2 cellular contexts compared by ENCODE assay signal in genomic region chr7:18494821-18495408, GRCh38.
TF ChIP-seq lines count a peak whose summit lies in the region.

No MANE protein-coding gene starts in this region.

TF ChIP-seq in SK-N-SH, 30 proteins besides CTCF, POLR2A, EP300 and RAD21:
- TF ChIP-seq, protein P1, sequence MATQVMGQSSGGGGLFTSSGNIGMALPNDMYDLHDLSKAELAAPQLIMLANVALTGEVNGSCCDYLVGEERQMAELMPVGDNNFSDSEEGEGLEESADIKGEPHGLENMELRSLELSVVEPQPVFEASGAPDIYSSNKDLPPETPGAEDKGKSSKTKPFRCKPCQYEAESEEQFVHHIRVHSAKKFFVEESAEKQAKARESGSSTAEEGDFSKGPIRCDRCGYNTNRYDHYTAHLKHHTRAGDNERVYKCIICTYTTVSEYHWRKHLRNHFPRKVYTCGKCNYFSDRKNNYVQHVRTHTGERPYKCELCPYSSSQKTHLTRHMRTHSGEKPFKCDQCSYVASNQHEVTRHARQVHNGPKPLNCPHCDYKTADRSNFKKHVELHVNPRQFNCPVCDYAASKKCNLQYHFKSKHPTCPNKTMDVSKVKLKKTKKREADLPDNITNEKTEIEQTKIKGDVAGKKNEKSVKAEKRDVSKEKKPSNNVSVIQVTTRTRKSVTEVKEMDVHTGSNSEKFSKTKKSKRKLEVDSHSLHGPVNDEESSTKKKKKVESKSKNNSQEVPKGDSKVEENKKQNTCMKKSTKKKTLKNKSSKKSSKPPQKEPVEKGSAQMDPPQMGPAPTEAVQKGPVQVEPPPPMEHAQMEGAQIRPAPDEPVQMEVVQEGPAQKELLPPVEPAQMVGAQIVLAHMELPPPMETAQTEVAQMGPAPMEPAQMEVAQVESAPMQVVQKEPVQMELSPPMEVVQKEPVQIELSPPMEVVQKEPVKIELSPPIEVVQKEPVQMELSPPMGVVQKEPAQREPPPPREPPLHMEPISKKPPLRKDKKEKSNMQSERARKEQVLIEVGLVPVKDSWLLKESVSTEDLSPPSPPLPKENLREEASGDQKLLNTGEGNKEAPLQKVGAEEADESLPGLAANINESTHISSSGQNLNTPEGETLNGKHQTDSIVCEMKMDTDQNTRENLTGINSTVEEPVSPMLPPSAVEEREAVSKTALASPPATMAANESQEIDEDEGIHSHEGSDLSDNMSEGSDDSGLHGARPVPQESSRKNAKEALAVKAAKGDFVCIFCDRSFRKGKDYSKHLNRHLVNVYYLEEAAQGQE (IDR thresholded peaks at IDR 0.05; ENCODE audit: low read depth, low read length), result no peak
- TF ChIP-seq, protein P2, sequence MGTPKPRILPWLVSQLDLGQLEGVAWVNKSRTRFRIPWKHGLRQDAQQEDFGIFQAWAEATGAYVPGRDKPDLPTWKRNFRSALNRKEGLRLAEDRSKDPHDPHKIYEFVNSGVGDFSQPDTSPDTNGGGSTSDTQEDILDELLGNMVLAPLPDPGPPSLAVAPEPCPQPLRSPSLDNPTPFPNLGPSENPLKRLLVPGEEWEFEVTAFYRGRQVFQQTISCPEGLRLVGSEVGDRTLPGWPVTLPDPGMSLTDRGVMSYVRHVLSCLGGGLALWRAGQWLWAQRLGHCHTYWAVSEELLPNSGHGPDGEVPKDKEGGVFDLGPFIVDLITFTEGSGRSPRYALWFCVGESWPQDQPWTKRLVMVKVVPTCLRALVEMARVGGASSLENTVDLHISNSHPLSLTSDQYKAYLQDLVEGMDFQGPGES (IDR thresholded peaks at IDR 0.05; ENCODE audit: low read depth, low read length), result no peak
- TF ChIP-seq, protein P3, sequence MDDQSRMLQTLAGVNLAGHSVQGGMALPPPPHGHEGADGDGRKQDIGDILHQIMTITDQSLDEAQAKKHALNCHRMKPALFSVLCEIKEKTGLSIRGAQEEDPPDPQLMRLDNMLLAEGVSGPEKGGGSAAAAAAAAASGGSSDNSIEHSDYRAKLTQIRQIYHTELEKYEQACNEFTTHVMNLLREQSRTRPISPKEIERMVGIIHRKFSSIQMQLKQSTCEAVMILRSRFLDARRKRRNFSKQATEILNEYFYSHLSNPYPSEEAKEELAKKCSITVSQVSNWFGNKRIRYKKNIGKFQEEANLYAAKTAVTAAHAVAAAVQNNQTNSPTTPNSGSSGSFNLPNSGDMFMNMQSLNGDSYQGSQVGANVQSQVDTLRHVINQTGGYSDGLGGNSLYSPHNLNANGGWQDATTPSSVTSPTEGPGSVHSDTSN (IDR thresholded peaks at IDR 0.05), result no peak
- TF ChIP-seq FOXJ3 (CRISPR knock-in tag; IDR thresholded peaks at IDR 0.05), result no peak
- TF ChIP-seq, protein P4, sequence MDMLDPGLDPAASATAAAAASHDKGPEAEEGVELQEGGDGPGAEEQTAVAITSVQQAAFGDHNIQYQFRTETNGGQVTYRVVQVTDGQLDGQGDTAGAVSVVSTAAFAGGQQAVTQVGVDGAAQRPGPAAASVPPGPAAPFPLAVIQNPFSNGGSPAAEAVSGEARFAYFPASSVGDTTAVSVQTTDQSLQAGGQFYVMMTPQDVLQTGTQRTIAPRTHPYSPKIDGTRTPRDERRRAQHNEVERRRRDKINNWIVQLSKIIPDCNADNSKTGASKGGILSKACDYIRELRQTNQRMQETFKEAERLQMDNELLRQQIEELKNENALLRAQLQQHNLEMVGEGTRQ (IDR thresholded peaks at IDR 0.05; ENCODE audit: borderline replicate concordance, low read depth, low read length), result no peak
- no peak for TF ChIP-seq JUND (IDR thresholded peaks at IDR 0.05)
- TF ChIP-seq RFX5 (IDR thresholded peaks at IDR 0.05; ENCODE audit: low read length), result no peak
- TF ChIP-seq ZBTB33 (IDR thresholded peaks at IDR 0.05; ENCODE audit: borderline replicate concordance, low read depth), result no peak
- TF ChIP-seq MXI1 (IDR thresholded peaks at IDR 0.05; ENCODE audit: low read depth, low read length), result no peak
- TF ChIP-seq POLR2AphosphoS5 (IDR thresholded peaks at IDR 0.05; ENCODE audit: low read depth, low read length), result no peak
- no peak for TF ChIP-seq FOXM1 (IDR thresholded peaks at IDR 0.05; ENCODE audit: low read depth)
- TF ChIP-seq, protein P5, sequence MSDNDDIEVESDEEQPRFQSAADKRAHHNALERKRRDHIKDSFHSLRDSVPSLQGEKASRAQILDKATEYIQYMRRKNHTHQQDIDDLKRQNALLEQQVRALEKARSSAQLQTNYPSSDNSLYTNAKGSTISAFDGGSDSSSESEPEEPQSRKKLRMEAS (IDR thresholded peaks at IDR 0.05; ENCODE audit: low read depth), result no peak
- TF ChIP-seq, protein P6, sequence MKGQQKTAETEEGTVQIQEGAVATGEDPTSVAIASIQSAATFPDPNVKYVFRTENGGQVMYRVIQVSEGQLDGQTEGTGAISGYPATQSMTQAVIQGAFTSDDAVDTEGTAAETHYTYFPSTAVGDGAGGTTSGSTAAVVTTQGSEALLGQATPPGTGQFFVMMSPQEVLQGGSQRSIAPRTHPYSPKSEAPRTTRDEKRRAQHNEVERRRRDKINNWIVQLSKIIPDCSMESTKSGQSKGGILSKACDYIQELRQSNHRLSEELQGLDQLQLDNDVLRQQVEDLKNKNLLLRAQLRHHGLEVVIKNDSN (IDR thresholded peaks at IDR 0.05; ENCODE audit: borderline replicate concordance, low read depth), result no peak
- TF ChIP-seq MEF2A (IDR thresholded peaks at IDR 0.05; ENCODE audit: borderline replicate concordance, low read depth), result no peak
- TF ChIP-seq YY1 (IDR thresholded peaks at IDR 0.05; ENCODE audit: low read depth), result no peak
- TF ChIP-seq CHD2 (IDR thresholded peaks at IDR 0.05; ENCODE audit: low read length, partially characterized antibody), result no peak

TF ChIP-seq in HepG2, 621 proteins besides CTCF, POLR2A, EP300 and RAD21:
- TF ChIP-seq, protein P7, sequence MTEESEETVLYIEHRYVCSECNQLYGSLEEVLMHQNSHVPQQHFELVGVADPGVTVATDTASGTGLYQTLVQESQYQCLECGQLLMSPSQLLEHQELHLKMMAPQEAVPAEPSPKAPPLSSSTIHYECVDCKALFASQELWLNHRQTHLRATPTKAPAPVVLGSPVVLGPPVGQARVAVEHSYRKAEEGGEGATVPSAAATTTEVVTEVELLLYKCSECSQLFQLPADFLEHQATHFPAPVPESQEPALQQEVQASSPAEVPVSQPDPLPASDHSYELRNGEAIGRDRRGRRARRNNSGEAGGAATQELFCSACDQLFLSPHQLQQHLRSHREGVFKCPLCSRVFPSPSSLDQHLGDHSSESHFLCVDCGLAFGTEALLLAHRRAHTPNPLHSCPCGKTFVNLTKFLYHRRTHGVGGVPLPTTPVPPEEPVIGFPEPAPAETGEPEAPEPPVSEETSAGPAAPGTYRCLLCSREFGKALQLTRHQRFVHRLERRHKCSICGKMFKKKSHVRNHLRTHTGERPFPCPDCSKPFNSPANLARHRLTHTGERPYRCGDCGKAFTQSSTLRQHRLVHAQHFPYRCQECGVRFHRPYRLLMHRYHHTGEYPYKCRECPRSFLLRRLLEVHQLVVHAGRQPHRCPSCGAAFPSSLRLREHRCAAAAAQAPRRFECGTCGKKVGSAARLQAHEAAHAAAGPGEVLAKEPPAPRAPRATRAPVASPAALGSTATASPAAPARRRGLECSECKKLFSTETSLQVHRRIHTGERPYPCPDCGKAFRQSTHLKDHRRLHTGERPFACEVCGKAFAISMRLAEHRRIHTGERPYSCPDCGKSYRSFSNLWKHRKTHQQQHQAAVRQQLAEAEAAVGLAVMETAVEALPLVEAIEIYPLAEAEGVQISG (CRISPR knock-in tag; IDR thresholded peaks at IDR 0.05), result no peak
- no peak for TF ChIP-seq FOXP4 (CRISPR knock-in tag; IDR thresholded peaks at IDR 0.05)
- TF ChIP-seq, protein P8, sequence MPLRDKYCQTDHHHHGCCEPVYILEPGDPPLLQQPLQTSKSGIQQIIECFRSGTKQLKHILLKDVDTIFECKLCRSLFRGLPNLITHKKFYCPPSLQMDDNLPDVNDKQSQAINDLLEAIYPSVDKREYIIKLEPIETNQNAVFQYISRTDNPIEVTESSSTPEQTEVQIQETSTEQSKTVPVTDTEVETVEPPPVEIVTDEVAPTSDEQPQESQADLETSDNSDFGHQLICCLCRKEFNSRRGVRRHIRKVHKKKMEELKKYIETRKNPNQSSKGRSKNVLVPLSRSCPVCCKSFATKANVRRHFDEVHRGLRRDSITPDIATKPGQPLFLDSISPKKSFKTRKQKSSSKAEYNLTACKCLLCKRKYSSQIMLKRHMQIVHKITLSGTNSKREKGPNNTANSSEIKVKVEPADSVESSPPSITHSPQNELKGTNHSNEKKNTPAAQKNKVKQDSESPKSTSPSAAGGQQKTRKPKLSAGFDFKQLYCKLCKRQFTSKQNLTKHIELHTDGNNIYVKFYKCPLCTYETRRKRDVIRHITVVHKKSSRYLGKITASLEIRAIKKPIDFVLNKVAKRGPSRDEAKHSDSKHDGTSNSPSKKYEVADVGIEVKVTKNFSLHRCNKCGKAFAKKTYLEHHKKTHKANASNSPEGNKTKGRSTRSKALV (CRISPR knock-in tag; IDR thresholded peaks at IDR 0.05), result no peak
- no peak for TF ChIP-seq ZNF503 (CRISPR knock-in tag; IDR thresholded peaks at IDR 0.05)
- no peak for TF ChIP-seq RARA (CRISPR knock-in tag; IDR thresholded peaks at IDR 0.05)
- TF ChIP-seq MYC (CRISPR knock-in tag; IDR thresholded peaks at IDR 0.05; ENCODE audit: borderline replicate concordance), result no peak
- TF ChIP-seq TOPORS (CRISPR knock-in tag; IDR thresholded peaks at IDR 0.05), result no peak
- TF ChIP-seq, protein P9, sequence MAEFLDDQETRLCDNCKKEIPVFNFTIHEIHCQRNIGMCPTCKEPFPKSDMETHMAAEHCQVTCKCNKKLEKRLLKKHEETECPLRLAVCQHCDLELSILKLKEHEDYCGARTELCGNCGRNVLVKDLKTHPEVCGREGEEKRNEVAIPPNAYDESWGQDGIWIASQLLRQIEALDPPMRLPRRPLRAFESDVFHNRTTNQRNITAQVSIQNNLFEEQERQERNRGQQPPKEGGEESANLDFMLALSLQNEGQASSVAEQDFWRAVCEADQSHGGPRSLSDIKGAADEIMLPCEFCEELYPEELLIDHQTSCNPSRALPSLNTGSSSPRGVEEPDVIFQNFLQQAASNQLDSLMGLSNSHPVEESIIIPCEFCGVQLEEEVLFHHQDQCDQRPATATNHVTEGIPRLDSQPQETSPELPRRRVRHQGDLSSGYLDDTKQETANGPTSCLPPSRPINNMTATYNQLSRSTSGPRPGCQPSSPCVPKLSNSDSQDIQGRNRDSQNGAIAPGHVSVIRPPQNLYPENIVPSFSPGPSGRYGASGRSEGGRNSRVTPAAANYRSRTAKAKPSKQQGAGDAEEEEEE (CRISPR knock-in tag; IDR thresholded peaks at IDR 0.05; ENCODE audit: borderline replicate concordance), result no peak
- no peak for TF ChIP-seq NFIB (CRISPR knock-in tag; IDR thresholded peaks at IDR 0.05; ENCODE audit: borderline replicate concordance)
- TF ChIP-seq, protein P10, sequence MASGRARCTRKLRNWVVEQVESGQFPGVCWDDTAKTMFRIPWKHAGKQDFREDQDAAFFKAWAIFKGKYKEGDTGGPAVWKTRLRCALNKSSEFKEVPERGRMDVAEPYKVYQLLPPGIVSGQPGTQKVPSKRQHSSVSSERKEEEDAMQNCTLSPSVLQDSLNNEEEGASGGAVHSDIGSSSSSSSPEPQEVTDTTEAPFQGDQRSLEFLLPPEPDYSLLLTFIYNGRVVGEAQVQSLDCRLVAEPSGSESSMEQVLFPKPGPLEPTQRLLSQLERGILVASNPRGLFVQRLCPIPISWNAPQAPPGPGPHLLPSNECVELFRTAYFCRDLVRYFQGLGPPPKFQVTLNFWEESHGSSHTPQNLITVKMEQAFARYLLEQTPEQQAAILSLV (CRISPR knock-in tag; IDR thresholded peaks at IDR 0.05; ENCODE audit: borderline replicate concordance), result no peak
- TF ChIP-seq ELF3 (CRISPR knock-in tag; IDR thresholded peaks at IDR 0.05), result no peak
- no peak for TF ChIP-seq ZFP91 (CRISPR knock-in tag; IDR thresholded peaks at IDR 0.05; ENCODE audit: borderline replicate concordance)
